In genomic region chr12:75853621-75854020, GRCh38 we compare ENCODE assay signal across 14 cellular contexts.
A peak's percentile ranks its signal among the peaks of the same experiment; 100 is the strongest.
DNase-seq lines count a peak whose midpoint lies in the region; ATAC-seq and TF ChIP-seq lines count a peak whose summit lies in the region.
"Had no signal": no experiment of that assay in that cellular context is flagged by ENCODE, and none has a peak within 500 bp of the region (broad histone marks: within the 10 kb centered on the region; RNA-seq: fewer than 3 reads in every experiment).

No MANE protein-coding gene starts in this region.

- POLR2A ChIA-PET in activated CD4-positive, alpha-beta memory T cell treated with anti-CD3 and anti-CD28 coated beads for 36 hours (lab: Charles Lee) = no interaction called here
- POLR2A ChIA-PET in naive thymus-derived CD4-positive, alpha-beta T cell (lab: Charles Lee) = no interaction called here

- intact Hi-C loops in activated CD4-positive, alpha-beta memory T cell treated with anti-CD3 and anti-CD28 coated beads for 36 hours (cut with micrococcal nuclease) = no loop called here
- intact Hi-C loops in naive thymus-derived CD4-positive, alpha-beta T cell (cut with micrococcal nuclease) = no loop called here

- H4K20me1 ChIP-seq in OCI-LY3 (ENCODE audit: insufficient read depth, low read length) = no peaks in the 10 kb centered on the region

- no peak for ATAC-seq in HG03460 (IDR thresholded peaks at IDR 0.05; ENCODE audit: unreplicated experiment)
- no peak for ATAC-seq in naive thymus-derived CD4-positive, alpha-beta T cell
- ATAC-seq: foreskin keratinocyte, right cardiac atrium had no signal

- H3K27ac ChIP-seq in OCI-LY3 (ENCODE audit: low read length) = no peak overlapping the region
- H3K27ac ChIP-seq in epithelial cell of prostate = peak overlapping the region; percentile 93
- no peak overlapping the region for H3K27ac ChIP-seq in SJCRH30
- H3K27ac ChIP-seq in naive thymus-derived CD4-positive, alpha-beta T cell (ENCODE audit: low read depth, low read length) = no peak overlapping the region
- H3K27ac ChIP-seq: lower lobe of right lung had no signal

- H3K36me3 Mint-ChIP-seq in activated CD4-positive, alpha-beta memory T cell treated with anti-CD3 and anti-CD28 coated beads for 36 hours = no peaks in the 10 kb centered on the region
- H3K36me3 Mint-ChIP-seq in naive thymus-derived CD4-positive, alpha-beta T cell = no peaks in the 10 kb centered on the region

- no peak overlapping the region for H3K27ac Mint-ChIP-seq in activated CD4-positive, alpha-beta memory T cell treated with anti-CD3 and anti-CD28 coated beads for 36 hours
- no peak overlapping the region for H3K27ac Mint-ChIP-seq in naive thymus-derived CD4-positive, alpha-beta T cell
- H3K27ac Mint-ChIP-seq: activated B cell treated with CpG ODN at 0.5 μM for 24 hours had no signal

- H3K36me3 ChIP-seq in BE2C = no peaks in the 10 kb centered on the region
- no peaks in the 10 kb centered on the region for H3K36me3 ChIP-seq in OCI-LY3 (replicated peaks; ENCODE audit: low read depth, low read length)
- no peaks in the 10 kb centered on the region for H3K36me3 ChIP-seq in SJCRH30
- no peaks in the 10 kb centered on the region for H3K36me3 ChIP-seq in naive thymus-derived CD4-positive, alpha-beta T cell (ENCODE audit: control insufficient read depth in 2 of 3, insufficient read depth in 3 of 3, low read length in 3 of 3)
- H3K36me3 ChIP-seq: lower lobe of right lung had no signal

- H3K9me3 Mint-ChIP-seq in activated CD4-positive, alpha-beta memory T cell treated with anti-CD3 and anti-CD28 coated beads for 36 hours = no peaks in the 10 kb centered on the region
- peaks cover 0 to 3% (median 0%) of the 10 kb centered on the region in 11 donors for H3K9me3 Mint-ChIP-seq in naive thymus-derived CD4-positive, alpha-beta T cell
- H3K9me3 Mint-ChIP-seq: activated B cell treated with CpG ODN at 0.5 μM for 24 hours had no signal

- no peak overlapping the region for H2AFZ ChIP-seq in OCI-LY3 (ENCODE audit: low read depth, low read length)

- TF ChIP-seq CTCF in BE2C (IDR thresholded peaks at IDR 0.05; ENCODE audit: low read depth, low read length) (no peak), OCI-LY3 (IDR thresholded peaks at IDR 0.05; ENCODE audit: low read depth, low read length) (no peak)

- H3K9me3 ChIP-seq in BE2C (no peaks in the 10 kb centered on the region), OCI-LY3 (ENCODE audit: insufficient read depth, low read length) (no peaks in the 10 kb centered on the region), SJCRH30 (replicated peaks) (no peaks in the 10 kb centered on the region)
- no peaks in the 10 kb centered on the region for H3K9me3 ChIP-seq in naive thymus-derived CD4-positive, alpha-beta T cell (ENCODE audit: control insufficient read depth in 2 of 3, low read length in 3 of 3)
- H3K9me3 ChIP-seq: lower lobe of right lung had no signal

- peak; percentile 72 for DNase-seq in BE2C
- DNase-seq in KBM-7 = peak; percentile 92
- DNase-seq in epithelial cell of prostate (ENCODE audit: low read depth, low spot score) = no peak
- DNase-seq in activated CD4-positive, alpha-beta memory T cell treated with anti-CD3 and anti-CD28 coated beads for 36 hours = no peak
- DNase-seq in SJCRH30 = no peak
- DNase-seq in naive thymus-derived CD4-positive, alpha-beta T cell = no peak
- DNase-seq: activated B cell treated with CpG ODN at 0.5 μM for 24 hours; activated effector memory CD4-positive, alpha-beta T cell treated with Interleukin-2 at 50 U/mL for 16 hours; lower lobe of right lung; right cardiac atrium had no signal

- CTCF ChIA-PET in activated CD4-positive, alpha-beta memory T cell treated with anti-CD3 and anti-CD28 coated beads for 36 hours (lab: Charles Lee) = no interaction called here
- CTCF ChIA-PET in naive thymus-derived CD4-positive, alpha-beta T cell (lab: Charles Lee) = no interaction called here

- H3K27me3 ChIP-seq in BE2C (no peaks in the 10 kb centered on the region), OCI-LY3 (ENCODE audit: low read depth, low read length) (peaks cover 22% of the 10 kb centered on the region), SJCRH30 (no peaks in the 10 kb centered on the region)
- no peaks in the 10 kb centered on the region for H3K27me3 ChIP-seq in naive thymus-derived CD4-positive, alpha-beta T cell (ENCODE audit: control insufficient read depth in 2 of 2, insufficient read depth in 2 of 2, low read length in 2 of 2)
- H3K27me3 ChIP-seq: foreskin keratinocyte had no signal

- H3K4me3 ChIP-seq in BE2C (ENCODE audit: low read depth, low read length) (no peak overlapping the region), OCI-LY3 (ENCODE audit: low read length) (no peak overlapping the region), SJCRH30 (no peak overlapping the region)
- H3K4me3 ChIP-seq in naive thymus-derived CD4-positive, alpha-beta T cell (ENCODE audit: low read length) = no peak overlapping the region
- H3K4me3 ChIP-seq: lower lobe of right lung had no signal

- H3K27me3 Mint-ChIP-seq in activated CD4-positive, alpha-beta memory T cell treated with anti-CD3 and anti-CD28 coated beads for 36 hours = peaks cover 16% of the 10 kb centered on the region
- H3K27me3 Mint-ChIP-seq in naive thymus-derived CD4-positive, alpha-beta T cell = peaks cover 0 to 32% (median 10%) of the 10 kb centered on the region in 5 donors

- H3K79me2 ChIP-seq in OCI-LY3 (ENCODE audit: low read length) = no peaks in the 10 kb centered on the region

- no peaks in the 10 kb centered on the region for H3K4me1 Mint-ChIP-seq in activated CD4-positive, alpha-beta memory T cell treated with anti-CD3 and anti-CD28 coated beads for 36 hours (ENCODE audit: low read depth)
- H3K4me1 Mint-ChIP-seq in naive thymus-derived CD4-positive, alpha-beta T cell = no peaks in the 10 kb centered on the region

- H3K9ac ChIP-seq in OCI-LY3 (ENCODE audit: low read length) = no peak overlapping the region

- no peak overlapping the region for H3K4me3 Mint-ChIP-seq in activated CD4-positive, alpha-beta memory T cell treated with anti-CD3 and anti-CD28 coated beads for 36 hours
- no peak overlapping the region for H3K4me3 Mint-ChIP-seq in naive thymus-derived CD4-positive, alpha-beta T cell
- H3K4me3 Mint-ChIP-seq: activated B cell treated with CpG ODN at 0.5 μM for 24 hours, neural crest cell had no signal

- H3K4me1 ChIP-seq in BE2C (peaks cover 28% of the 10 kb centered on the region), OCI-LY3 (ENCODE audit: low read length) (peaks cover 13% of the 10 kb centered on the region), SJCRH30 (peaks cover 20% of the 10 kb centered on the region)
- no peaks in the 10 kb centered on the region for H3K4me1 ChIP-seq in naive thymus-derived CD4-positive, alpha-beta T cell (ENCODE audit: control insufficient read depth in 2 of 2, insufficient read depth in 2 of 2, low read length in 2 of 2)

- in situ Hi-C loops in KBM-7 (cut with MboI; ENCODE audit: low pct_unique_long_range_greater_than_20kb, low sequenced_read_pairs) = no loop called here

- H3K4me2 ChIP-seq in OCI-LY3 (ENCODE audit: low read length) = peak overlapping the region; percentile 30

Comparison
In these comparisons a context has a peak if more than half of its experiments do, and no peak if none do; other contexts are left out.
1. DNase-seq: peak in BE2C (single experiment) and KBM-7 (single experiment); none in epithelial cell of prostate (single experiment), activated CD4-positive, alpha-beta memory T cell treated with anti-CD3 and anti-CD28 coated beads for 36 hours (single experiment), SJCRH30 (0 of 2) and naive thymus-derived CD4-positive, alpha-beta T cell (0 of 9).